8 cellular contexts compared by ENCODE assay signal in genomic region chr13:99086149-99086868, GRCh38.
DNase-seq lines count a peak whose midpoint lies in the region; ATAC-seq, FAIRE-seq and TF ChIP-seq lines count a peak whose summit lies in the region.

No MANE protein-coding gene starts in this region.

- no CpG with 5 or more reads among the region's 121 CpGs for WGBS in H9 (ENCODE audit: extremely low coverage, insufficient read length, low lambda C conversion rate)
- WGBS in lower leg skin, 2 donors, result 0% methylated on average over 1 to 41 of the region's 121 CpGs

- no peak overlapping the region for H4K91ac ChIP-seq in H9 (ENCODE audit: insufficient read length, low read depth, low read length)

- H3K4ac ChIP-seq in H9 (ENCODE audit: low read depth, low read length), result no peak overlapping the region

- H3K27ac ChIP-seq in H9 (ENCODE audit: insufficient read length, low read depth, low read length), result no peak overlapping the region

- peak overlapping the region; percentile 98 for H3K4me2 ChIP-seq in H9 (ENCODE audit: insufficient read depth, insufficient read length, low read length)

- H3K9me3 ChIP-seq in H9 (ENCODE audit: control insufficient read depth, low read depth, low read length), result no peaks in the 10 kb centered on the region
- H3K9me3 ChIP-seq in MG63, result no peaks in the 10 kb centered on the region

- H3K4me3 ChIP-seq in MG63, result peak overlapping the region; percentile 65
- H3K4me3 ChIP-seq in lower leg skin (ENCODE audit: low read depth, poor library complexity, severe bottlenecking), result peak overlapping the region; percentile 86

- H3K27me3 ChIP-seq in H9 (ENCODE audit: insufficient read depth, low read length) (peaks cover 7% of the 10 kb centered on the region; the same call in 1 of the 2 replicates), MG63 (no peaks in the 10 kb centered on the region)

- no peak for FAIRE-seq in GM12892 (lab: Jason Lieb, UNC)

- H2BK12ac ChIP-seq in H9 (ENCODE audit: insufficient read length, low read depth, low read length), result no peak overlapping the region

- no peaks in the 10 kb centered on the region for H3K36me3 Mint-ChIP-seq in H9 (ENCODE audit: insufficient read depth in 1 of 3, low read depth in 3 of 3)
- no peaks in the 10 kb centered on the region for H3K36me3 Mint-ChIP-seq in dendritic cell treated with granulocyte-macrophage colony-stimulating factor and Interleukin-4, amounts not matched to agents 40 ng/mL and 50 ng/mL, for 4 days (ENCODE audit: low read depth)

- H3K79me1 ChIP-seq in H9 (ENCODE audit: insufficient read depth, low read depth, low read length, poor library complexity, severe bottlenecking), result no peaks in the 10 kb centered on the region

- H3K36me3 ChIP-seq in MG63, result no peaks in the 10 kb centered on the region

- no peak overlapping the region for H2BK5ac ChIP-seq in H9 (ENCODE audit: insufficient read length, low read length)

- DNase-seq in GM12892 (ENCODE audit: insufficient read length) (peak; percentile 60), H9 (peak; percentile 43), MG63 (peak; percentile 38), lower leg skin (ENCODE audit: low spot score in 2 of 2) (peak in 1 of 2 donors; percentile 91)
- peak; percentile 76 to 83 for DNase-seq in activated CD4-positive, alpha-beta T cell treated with anti-CD3 and anti-CD28 coated beads for 4 hours
- DNase-seq in stimulated activated CD4-positive, alpha-beta T cell treated with anti-CD3 and anti-CD28 coated beads, Interleukin-4, amount 100 ng/mL, for 48 hours (ENCODE audit: low read depth in 2 of 2), result peak; percentile 54 to 57

- H2AFZ ChIP-seq in H9 (ENCODE audit: low read length), result no peak overlapping the region

- TF ChIP-seq POLR2A in GM12892 (IDR thresholded peaks at IDR 0.05; ENCODE audit: low read depth, low read length) (no peak), lower leg skin (IDR thresholded peaks at IDR 0.05) (no peak)

- H3T11ph ChIP-seq in H9 (ENCODE audit: low read length), result no peak overlapping the region

- intact Hi-C loops in dendritic cell treated with granulocyte-macrophage colony-stimulating factor and Interleukin-4, amounts not matched to agents 40 ng/mL and 50 ng/mL, for 4 days (cut with micrococcal nuclease), result no loop called here
- intact Hi-C loops in lower leg skin (cut with DNase I; ENCODE audit: low total_unique reads), result no loop called here

- no peak overlapping the region for H4K8ac ChIP-seq in H9 (replicated peaks; ENCODE audit: insufficient read length, low read depth, low read length)

- H2AK5ac ChIP-seq in H9 (ENCODE audit: insufficient read length, low read length), result no peak overlapping the region

- no peak overlapping the region for H2BK15ac ChIP-seq in H9 (ENCODE audit: low read depth, low read length)

- H3K27ac Mint-ChIP-seq in H9, result no peak overlapping the region
- no peak overlapping the region for H3K27ac Mint-ChIP-seq in dendritic cell treated with granulocyte-macrophage colony-stimulating factor and Interleukin-4, amounts not matched to agents 40 ng/mL and 50 ng/mL, for 4 days

- no peak overlapping the region for H4K5ac ChIP-seq in H9 (ENCODE audit: insufficient read length, low read depth, low read length)

- H3K56ac ChIP-seq in H9 (ENCODE audit: insufficient read length, low read depth, low read length), result no peak overlapping the region

- H3K23me2 ChIP-seq in H9 (ENCODE audit: insufficient read length, low read depth, low read length, poor library complexity, severe bottlenecking), result peaks cover 26% of the 10 kb centered on the region

- no peak for ATAC-seq in HG03378 (IDR thresholded peaks at IDR 0.05; ENCODE audit: unreplicated experiment)

- H3K14ac ChIP-seq in H9 (ENCODE audit: insufficient read depth, low read length), result peak overlapping the region; percentile 8; the same call in 1 of the 2 replicates

- H3K9ac ChIP-seq in H9 (ENCODE audit: extremely low read depth, insufficient read length, low read length), result no peak overlapping the region

- no peak overlapping the region for H2BK20ac ChIP-seq in H9 (ENCODE audit: low read depth, low read length, poor library complexity, severe bottlenecking)

- H2BK120ac ChIP-seq in H9 (ENCODE audit: low read depth, low read length, poor library complexity, severe bottlenecking), result no peak overlapping the region

- H3K4me3 Mint-ChIP-seq in H9, result peak overlapping the region; percentile 86 to 93
- peak overlapping the region; percentile 51 for H3K4me3 Mint-ChIP-seq in dendritic cell treated with granulocyte-macrophage colony-stimulating factor and Interleukin-4, amounts not matched to agents 40 ng/mL and 50 ng/mL, for 4 days

- no peaks in the 10 kb centered on the region; a peak in 1 of 5 replicates for H3K9me3 Mint-ChIP-seq in H9
- no peaks in the 10 kb centered on the region for H3K9me3 Mint-ChIP-seq in dendritic cell treated with granulocyte-macrophage colony-stimulating factor and Interleukin-4, amounts not matched to agents 40 ng/mL and 50 ng/mL, for 4 days

- no peak overlapping the region for H3K23ac ChIP-seq in H9 (ENCODE audit: insufficient read length, low read depth, low read length)

- H4K20me1 ChIP-seq in H9 (ENCODE audit: control insufficient read depth, insufficient read depth, insufficient read length), result no peaks in the 10 kb centered on the region

- TF ChIP-seq CTCF in H9 (conservative IDR thresholded peaks at IDR 0.05) (no peak), lower leg skin (IDR thresholded peaks at IDR 0.05) (no peak)

- H3K18ac ChIP-seq in H9 (ENCODE audit: insufficient read length, low read depth, low read length), result no peak overlapping the region

- peaks cover 26% of the 10 kb centered on the region for H3K27me3 Mint-ChIP-seq in H9 (ENCODE audit: low read depth)
- H3K27me3 Mint-ChIP-seq in dendritic cell treated with granulocyte-macrophage colony-stimulating factor and Interleukin-4, amounts not matched to agents 40 ng/mL and 50 ng/mL, for 4 days, result peaks cover 80% of the 10 kb centered on the region

- peaks cover 17 to 22% of the 10 kb centered on the region in 2 experiments for H3K4me1 Mint-ChIP-seq in H9
- peaks cover 11% of the 10 kb centered on the region for H3K4me1 Mint-ChIP-seq in dendritic cell treated with granulocyte-macrophage colony-stimulating factor and Interleukin-4, amounts not matched to agents 40 ng/mL and 50 ng/mL, for 4 days (ENCODE audit: low read depth)

- no peaks in the 10 kb centered on the region for H3K79me2 ChIP-seq in H9 (ENCODE audit: insufficient read depth, low read length)

- peaks cover 2% of the 10 kb centered on the region; the same call in 1 of the 2 replicates for H3K4me1 ChIP-seq in H9 (ENCODE audit: insufficient read depth, low read length)
